ENCODE assay signal across 9 cellular contexts in genomic region chr4:95289028-95289634, GRCh38.
DNase-seq lines count a peak whose midpoint lies in the region; ATAC-seq, FAIRE-seq and TF ChIP-seq lines count a peak whose summit lies in the region.
"Had no signal": no experiment of that assay in that cellular context is flagged by ENCODE, and none has a peak within 500 bp of the region (broad histone marks: within the 10 kb centered on the region; RNA-seq: fewer than 3 reads in every experiment).

No MANE protein-coding gene starts in this region.

- no peak overlapping the region for H2AFZ ChIP-seq in astrocyte (ENCODE audit: low read depth, low read length)

- no peaks in the 10 kb centered on the region for H3K4me1 Mint-ChIP-seq in astrocyte (ENCODE audit: low read depth, unreplicated experiment)

- intact Hi-C loops in Right ventricle myocardium inferior (cut with DNase I), result no loop called here
- intact Hi-C loops in cardiac septum (cut with DNase I), result no loop called here
- intact Hi-C loops in vagina (cut with DNase I), result no loop called here

- H3K4me2 ChIP-seq in astrocyte (ENCODE audit: low read length), result no peak overlapping the region

- H3K4me1 ChIP-seq in astrocyte (ENCODE audit: insufficient read depth, low read length), result peaks cover 4% of the 10 kb centered on the region
- H3K4me1 ChIP-seq in vagina, result no peaks in the 10 kb centered on the region

- H3K4me3 Mint-ChIP-seq in astrocyte (ENCODE audit: unreplicated experiment), result no peak overlapping the region

- H3K27ac Mint-ChIP-seq in astrocyte (ENCODE audit: unreplicated experiment), result no peak overlapping the region

- no peaks in the 10 kb centered on the region for H3K79me2 ChIP-seq in astrocyte (ENCODE audit: insufficient read depth, low read length)

- H3K27me3 Mint-ChIP-seq in astrocyte (ENCODE audit: low read depth, unreplicated experiment), result no peaks in the 10 kb centered on the region

- no peaks in the 10 kb centered on the region for H3K36me3 ChIP-seq in astrocyte (ENCODE audit: insufficient read depth, low read length)
- H3K36me3 ChIP-seq in vagina, result no peaks in the 10 kb centered on the region

- H3K9me3 Mint-ChIP-seq in astrocyte (ENCODE audit: unreplicated experiment), result peaks cover 4% of the 10 kb centered on the region

- H3K36me3 Mint-ChIP-seq in astrocyte (ENCODE audit: low read depth, unreplicated experiment), result peaks cover under 1% of the 10 kb centered on the region

- no peaks in the 10 kb centered on the region for H4K20me1 ChIP-seq in astrocyte (ENCODE audit: insufficient read depth, low read length)

- TF ChIP-seq CTCF in astrocyte (IDR thresholded peaks at IDR 0.05; ENCODE audit: insufficient read depth, low read depth, low read length), result no peak
- TF ChIP-seq CTCF in vagina (IDR thresholded peaks at IDR 0.05), result no peak

- FAIRE-seq in astrocyte (lab: Jason Lieb, UNC), result no peak
- FAIRE-seq in urothelium cell line (lab: Jason Lieb, UNC), result no peak
- FAIRE-seq: GM18507 had no signal

- peak; percentile 46 for ATAC-seq in Right ventricle myocardium inferior
- peak; percentile 59 for ATAC-seq in HG03378 (IDR thresholded peaks at IDR 0.05; ENCODE audit: unreplicated experiment)

- H3K9me3 ChIP-seq in astrocyte (ENCODE audit: insufficient read depth, low read depth, low read length), result peaks cover 3% of the 10 kb centered on the region
- H3K9me3 ChIP-seq in vagina, result no peaks in the 10 kb centered on the region

- H3K4me3 ChIP-seq in astrocyte (ENCODE audit: insufficient read depth, low read depth, low read length) (no peak overlapping the region), vagina (no peak overlapping the region)

- no peaks in the 10 kb centered on the region for H3K27me3 ChIP-seq in astrocyte (ENCODE audit: insufficient read depth, low read length)
- no peaks in the 10 kb centered on the region for H3K27me3 ChIP-seq in vagina

- H3K27ac ChIP-seq in astrocyte (ENCODE audit: low read depth, low read length) (no peak overlapping the region), vagina (no peak overlapping the region)

- H3K9ac ChIP-seq in astrocyte (ENCODE audit: low read length), result no peak overlapping the region

- no peak for TF ChIP-seq POLR2A in vagina (IDR thresholded peaks at IDR 0.05)

- DNase-seq in Right ventricle myocardium inferior (ENCODE audit: missing footprints) (no peak), cardiac septum (ENCODE audit: low spot score) (no peak), astrocyte (ENCODE audit: low read depth) (peak; percentile 64), urothelium cell line (ENCODE audit: low spot score) (peak; percentile 31), iPS-NIHi11 (ENCODE audit: low spot score) (no peak), vagina (ENCODE audit: extremely low spot score in 2 of 2) (no peak), NCI-H524 treated with DMSO at 0.1 percent for 48 hours (lab: John Stamatoyannopoulos, UW) (no peak)

Comparison
In these comparisons a context has a peak if more than half of its experiments do, and no peak if none do; other contexts are left out.
1. DNase-seq: peak in astrocyte (single experiment) and urothelium cell line (single experiment); none in Right ventricle myocardium inferior (single experiment), cardiac septum (single experiment), iPS-NIHi11 (single experiment), vagina (0 of 2) and NCI-H524 treated with DMSO at 0.1 percent for 48 hours (single experiment).